ENCODE assay signal across 9 cellular contexts in genomic region chr1:226995064-226995965, GRCh38. TPM values are rescaled to one million over a fixed set of nuclear protein-coding genes. Genes with fewer than 3 reads are reported as not detected.
A peak's percentile ranks its signal among the peaks of the same experiment; 100 is the strongest.
DNase-seq lines count a peak whose midpoint lies in the region; ATAC-seq and TF ChIP-seq lines count a peak whose summit lies in the region.
"Had no signal": no experiment of that assay in that cellular context is flagged by ENCODE, and none has a peak within 500 bp of the region (broad histone marks: within the 10 kb centered on the region; RNA-seq: fewer than 3 reads in every experiment).

No MANE protein-coding gene starts in this region.

- H3K4me3 ChIP-seq in mesendoderm (ENCODE audit: low read length): no peak overlapping the region
- H3K4me3 ChIP-seq: upper lobe of left lung had no signal

- H3K4me1 Mint-ChIP-seq in chondrocyte (ENCODE audit: low read depth): no peaks in the 10 kb centered on the region

- no peak overlapping the region for H3K9ac ChIP-seq in mesendoderm (ENCODE audit: low read length)

- no peak overlapping the region for H2BK5ac ChIP-seq in mesendoderm (ENCODE audit: low read length)

- H3K9me3 Mint-ChIP-seq in chondrocyte (ENCODE audit: low read depth): peaks cover 6% of the 10 kb centered on the region

- H3K27me3 ChIP-seq in layer of hippocampus (ENCODE audit: control insufficient read depth, insufficient read depth, low read length): no peaks in the 10 kb centered on the region
- H3K27me3 ChIP-seq in mesendoderm (ENCODE audit: insufficient read depth, low read length, poor library complexity): no peaks in the 10 kb centered on the region
- H3K27me3 ChIP-seq: upper lobe of left lung had no signal

- H3K4me2 ChIP-seq in mesendoderm (ENCODE audit: low read length): no peak overlapping the region

- H3K79me2 ChIP-seq in mesendoderm (ENCODE audit: control insufficient read depth, insufficient read depth, low read length): no peaks in the 10 kb centered on the region

- no peak overlapping the region for H4K5ac ChIP-seq in mesendoderm (ENCODE audit: low read length)

- no peaks in the 10 kb centered on the region for H3K36me3 ChIP-seq in mesendoderm (ENCODE audit: control insufficient read depth, insufficient read depth, low read length)

- H2BK15ac ChIP-seq in mesendoderm (replicated peaks; ENCODE audit: low read depth): no peak overlapping the region

- no peaks in the 10 kb centered on the region for H3K27me3 Mint-ChIP-seq in chondrocyte (ENCODE audit: low read depth)

- no peak overlapping the region for H3K4ac ChIP-seq in mesendoderm (ENCODE audit: low read depth, low read length)

- peaks cover 33% of the 10 kb centered on the region for H3K36me3 Mint-ChIP-seq in chondrocyte (ENCODE audit: low read depth)

- no peak for TF ChIP-seq CTCF in chondrocyte (IDR thresholded peaks at IDR 0.05)

- no peaks in the 10 kb centered on the region for H3K79me1 ChIP-seq in mesendoderm (ENCODE audit: low read length)

- no CpG with 5 or more reads among the region's 15 CpGs for WGBS in mesendoderm (ENCODE audit: extremely low coverage, insufficient coverage, low lambda C conversion rate)

- no peak overlapping the region for H4K8ac ChIP-seq in mesendoderm (ENCODE audit: low read depth, low read length)

- H3K4me3 Mint-ChIP-seq in chondrocyte (ENCODE audit: unreplicated experiment): no peak overlapping the region

- no peak overlapping the region for H3K18ac ChIP-seq in mesendoderm (ENCODE audit: low read length)

- H3K27ac Mint-ChIP-seq in chondrocyte (ENCODE audit: unreplicated experiment): no peak overlapping the region

- no peak overlapping the region for H2AK5ac ChIP-seq in mesendoderm (ENCODE audit: low read length)

- no peaks in the 10 kb centered on the region for H3K4me1 ChIP-seq in mesendoderm (ENCODE audit: control insufficient read depth, low read depth, low read length)

- H3K27ac ChIP-seq in layer of hippocampus (ENCODE audit: low read depth, low read length) (peak overlapping the region; percentile 59), mesendoderm (ENCODE audit: low read depth, low read length) (no peak overlapping the region)
- H3K27ac ChIP-seq: upper lobe of left lung had no signal

- no peak overlapping the region for H3K56ac ChIP-seq in mesendoderm (ENCODE audit: low read length)

- H3K23ac ChIP-seq in mesendoderm (ENCODE audit: low read length): no peak overlapping the region

- ATAC-seq in GM18519 (IDR thresholded peaks at IDR 0.05; ENCODE audit: low FRiP score, unreplicated experiment) (peak; percentile 96), GM21381 (IDR thresholded peaks at IDR 0.05; ENCODE audit: unreplicated experiment) (peak; percentile 98), HG03066 (IDR thresholded peaks at IDR 0.05; ENCODE audit: low read depth, unreplicated experiment) (peak; percentile 92)

- no peak overlapping the region for H2BK120ac ChIP-seq in mesendoderm (ENCODE audit: low read depth, low read length)

- DNase-seq in medulla oblongata (ENCODE audit: extremely low spot score) (no peak), kidney glomerular epithelial cell (lab: John Stamatoyannopoulos, UW) (no peak), mesendoderm (no peak), chondrocyte (ENCODE audit: low spot score) (no peak)
- DNase-seq: upper lobe of left lung had no signal

RNA-seq across cellular contexts. Expression of gene COQ8A, which starts 55.2 kb away (rescaled TPM):
- 13.0 TPM for polyA plus RNA-seq in mesendoderm (2013, experiment 1 of 2)
- polyA plus RNA-seq in mesendoderm (2013, experiment 2 of 2): 13.2 TPM
- total RNA-seq in chondrocyte: 6.6 to 10.2 TPM (median 7.4 TPM) in 3 replicates
